ENCODE assay signal across 8 cellular contexts in the genomic region with DNA sequence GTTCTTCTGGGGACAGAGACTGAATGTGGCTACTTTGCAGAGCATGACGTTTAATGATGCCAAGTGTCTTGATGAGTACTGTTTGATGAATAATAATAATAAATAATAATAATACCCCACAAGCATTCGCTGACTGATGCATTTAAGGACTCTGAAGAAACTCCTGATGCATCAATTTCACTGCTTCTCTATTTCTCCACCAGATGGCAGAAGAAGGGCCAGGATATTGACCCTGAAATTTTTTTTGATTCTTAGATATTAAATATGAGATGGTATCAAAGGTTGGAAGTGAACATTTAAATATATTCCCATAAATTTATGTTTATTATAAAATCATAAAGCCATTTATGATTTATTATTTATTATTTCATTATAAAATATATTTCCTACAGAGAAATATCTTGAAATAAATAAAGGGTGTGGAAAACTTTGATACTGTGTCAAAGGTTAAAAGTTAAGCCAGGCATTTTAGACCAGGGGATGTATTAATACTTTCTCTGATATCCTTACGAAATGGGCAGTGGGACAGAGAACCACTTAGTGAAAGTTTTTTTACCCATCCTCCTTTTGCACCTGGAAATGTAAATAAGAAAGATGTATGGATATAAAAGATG.
DNase-seq lines count a peak whose midpoint lies in the region; ATAC-seq and TF ChIP-seq lines count a peak whose summit lies in the region.

No MANE protein-coding gene starts in this region.

- no peaks in the 10 kb centered on the region for H3K36me3 ChIP-seq in heart left ventricle
- no peaks in the 10 kb centered on the region for H3K36me3 ChIP-seq in endodermal cell (ENCODE audit: control insufficient read depth, insufficient read depth, low read length)
- H3K36me3 ChIP-seq in ovary: no peaks in the 10 kb centered on the region

- peak; percentile 74 to 95 (median 85) for TF ChIP-seq CTCF in heart left ventricle (IDR thresholded peaks at IDR 0.05)
- TF ChIP-seq CTCF in endodermal cell (conservative IDR thresholded peaks at IDR 0.05): peak; percentile 96
- peak; percentile 41 to 76 (median 61) for TF ChIP-seq CTCF in ovary (IDR thresholded peaks at IDR 0.05)

- no peak overlapping the region for H3K4me3 Mint-ChIP-seq in endodermal cell

- H3K27ac Mint-ChIP-seq in endodermal cell: no peak overlapping the region

- H3K9me3 ChIP-seq in heart left ventricle (no peaks in the 10 kb centered on the region), endodermal cell (ENCODE audit: control insufficient read depth, low read length) (no peaks in the 10 kb centered on the region), ovary (no peaks in the 10 kb centered on the region)

- DNase-seq in heart left ventricle (no peak), left ventricle myocardium superior (no peak), NCI-H69 (lab: John Stamatoyannopoulos, UW) (peak; percentile 49), endodermal cell (no peak), ovary (no peak), GDM1 (lab: John Stamatoyannopoulos, UW) (no peak), HPDE6-E6E7 (ENCODE audit: extremely low spot score) (no peak)
- no peak for DNase-seq in effector CD4-positive, alpha-beta T cell

- intact Hi-C loops in heart left ventricle (cut with DNase I): loop anchor here (1.0 to 10.0 kb wide), 18 partner anchors 54 to 388 kb away; no protein-coding TSS in a partner anchor
- intact Hi-C loops in left ventricle myocardium superior (cut with micrococcal nuclease): loop anchor here (5.0 kb wide), 1 partner anchor 387 kb away; no protein-coding TSS in a partner anchor
- intact Hi-C loops in ovary (cut with DNase I): loop anchor here in 3 of 4 donors (5.0 to 10.0 kb wide), 2 partner anchors 136 to 387 kb away; no protein-coding TSS in a partner anchor

- H3K9ac ChIP-seq in endodermal cell (ENCODE audit: extremely low read depth, low read length, poor library complexity, severe bottlenecking): no peak overlapping the region

- 19 to 34% (median 25%) methylated on average over 3 of the region's 3 CpGs for WGBS in heart left ventricle, 4 donors
- WGBS in endodermal cell (ENCODE audit: insufficient coverage in 1 of 2, insufficient read length in 1 of 2), 2 experiments: 61% methylated on average over 2 of the region's 3 CpGs; no CpG with 5 or more reads in 1 of the 2 experiments
- WGBS in ovary, 3 donors: 30 to 34% (median 30%) methylated on average over 3 of the region's 3 CpGs

- H3K4me3 ChIP-seq in heart left ventricle (no peak overlapping the region), endodermal cell (ENCODE audit: low read length) (no peak overlapping the region), ovary (no peak overlapping the region)

- H3K9me3 Mint-ChIP-seq in endodermal cell: no peaks in the 10 kb centered on the region

- H3K27me3 Mint-ChIP-seq in endodermal cell (ENCODE audit: insufficient read depth): peaks cover 2% of the 10 kb centered on the region

- ATAC-seq in heart left ventricle (peak in 1 of 4 donors; percentile 55), left ventricle myocardium superior (no peak)

- TF ChIP-seq POLR2A in heart left ventricle (IDR thresholded peaks at IDR 0.05) (no peak), ovary (IDR thresholded peaks at IDR 0.05) (no peak)

- H3K27me3 ChIP-seq in heart left ventricle: peaks cover 0 to 2% (median 0%) of the 10 kb centered on the region in 9 donors
- H3K27me3 ChIP-seq in endodermal cell (ENCODE audit: control insufficient read depth, insufficient read depth, low read length, poor library complexity, severe bottlenecking): no peaks in the 10 kb centered on the region
- H3K27me3 ChIP-seq in ovary: no peaks in the 10 kb centered on the region

- TF ChIP-seq EP300 in ovary (IDR thresholded peaks at IDR 0.05): no peak

- H3K4me1 Mint-ChIP-seq in endodermal cell: peaks cover 28% of the 10 kb centered on the region

- no peaks in the 10 kb centered on the region for H3K36me3 Mint-ChIP-seq in endodermal cell (ENCODE audit: low read depth)

- H3K27ac ChIP-seq in heart left ventricle (no peak overlapping the region), endodermal cell (ENCODE audit: low read depth, low read length) (no peak overlapping the region), ovary (no peak overlapping the region)

- H3K4me1 ChIP-seq in heart left ventricle (peaks cover 0 to 17% (median 0%) of the 10 kb centered on the region in 12 donors), endodermal cell (ENCODE audit: control insufficient read depth, insufficient read depth, low read length) (peaks cover 8% of the 10 kb centered on the region), ovary (ENCODE audit: insufficient read depth) (peaks cover 5% of the 10 kb centered on the region)
